8 cellular contexts compared by ENCODE assay signal in the genomic region with DNA sequence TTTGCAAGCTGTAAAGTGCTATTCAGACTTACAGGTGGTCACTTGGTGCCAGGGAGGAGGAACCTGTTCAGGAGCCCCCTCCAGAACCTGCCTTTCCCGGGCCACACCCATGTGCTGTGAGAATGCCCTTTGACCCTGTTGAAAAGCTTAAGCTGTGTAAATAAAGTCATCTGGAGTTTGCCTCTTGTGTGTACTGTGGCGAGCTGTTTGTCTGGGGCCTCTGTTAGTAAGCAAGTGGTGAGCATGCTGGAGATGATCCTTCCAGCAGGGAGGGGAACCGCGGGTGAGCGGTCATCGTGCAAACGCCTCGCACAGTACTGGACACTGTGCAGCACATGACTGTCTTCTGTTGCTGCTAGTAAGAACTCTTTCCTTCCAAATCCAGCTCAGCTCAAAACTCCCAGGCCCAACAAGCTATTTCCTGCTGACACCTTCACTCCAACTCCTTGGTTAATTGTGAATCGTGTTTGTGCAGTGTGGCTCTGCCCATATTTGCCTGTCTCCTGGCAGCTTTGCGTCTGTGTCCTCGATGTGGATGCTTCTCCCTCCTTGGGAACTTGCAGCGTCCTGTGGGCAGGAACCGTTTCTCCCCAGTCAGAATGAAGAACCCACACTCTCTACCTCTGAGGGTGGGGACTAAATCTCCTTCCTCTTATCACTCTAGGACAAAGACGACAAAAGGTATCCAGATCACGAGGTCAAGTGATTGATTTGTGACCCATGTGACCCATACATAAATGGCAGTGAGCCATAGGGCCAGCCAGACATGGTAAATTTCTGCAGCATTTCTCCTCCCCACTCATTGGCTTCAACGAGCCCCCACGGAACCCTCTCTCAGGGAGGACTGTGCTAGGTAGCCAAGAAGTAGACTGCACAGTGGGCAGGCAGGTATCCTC. TPM values are rescaled to one million over a fixed set of nuclear protein-coding genes. Genes with fewer than 3 reads are reported as not detected.
DNase-seq lines count a peak whose midpoint lies in the region; ATAC-seq and TF ChIP-seq lines count a peak whose summit lies in the region.

No MANE protein-coding gene starts in this region.

- in situ Hi-C loops in transverse colon (cut with MboI; ENCODE audit: low pct_ligation_motif_present in 1 of 4, low pct_unique_long_range_greater_than_20kb in 1 of 4, low sequenced_read_pairs in 3 of 4): no loop called here

- no peaks in the 10 kb centered on the region for H3F3A ChIP-seq in PC-9 (ENCODE audit: insufficient read depth, low read depth)

- H3K4me3 ChIP-seq in transverse colon (no peak overlapping the region), PC-9 (no peak overlapping the region)

- H3K4me1 ChIP-seq in transverse colon (peaks cover 46 to 60% (median 59%) of the 10 kb centered on the region in 4 donors), PC-9 (replicated peaks; ENCODE audit: insufficient read depth) (no peaks in the 10 kb centered on the region)

- H3K36me3 ChIP-seq in transverse colon: no peaks in the 10 kb centered on the region
- H3K36me3 ChIP-seq in PC-9 (ENCODE audit: low read depth): no peaks in the 10 kb centered on the region

- intact Hi-C loops in activated naive CD4-positive, alpha-beta T cell treated with anti-CD3 and anti-CD28 coated beads for 36 hours (cut with micrococcal nuclease): no loop called here
- intact Hi-C loops in transverse colon (cut with DNase I; ENCODE audit: low total_unique reads): no loop called here
- intact Hi-C loops in PC-9 (cut with micrococcal nuclease; ENCODE audit: unreplicated experiment): no loop called here

- no peak for TF ChIP-seq EP300 in transverse colon (IDR thresholded peaks at IDR 0.05; ENCODE audit: low read depth)

- H3K27me3 ChIP-seq in transverse colon (no peaks in the 10 kb centered on the region), PC-9 (ENCODE audit: insufficient read depth, low read depth) (peaks cover 16% of the 10 kb centered on the region; the same call in 1 of the 2 replicates)

- no peak overlapping the region for H3K4me2 ChIP-seq in PC-9

- peak; percentile 36 for TF ChIP-seq POLR2A in transverse colon (IDR thresholded peaks at IDR 0.05)

- DNase-seq in activated naive CD4-positive, alpha-beta T cell treated with anti-CD3 and anti-CD28 coated beads for 36 hours: no peak
- DNase-seq in activated naive CD4-positive, alpha-beta T cell treated with Interleukin-2 at 50 U/mL for 16 hours: no peak
- DNase-seq in activated naive CD8-positive, alpha-beta T cell treated with anti-CD3 and anti-CD28 coated beads, Interleukin-2, amount 10 ng/mL, durations not matched to agents 7 days and 5 days: no peak
- DNase-seq in mesothelial cell of epicardium (ENCODE audit: low spot score in 2 of 2, unreplicated experiment in 2 of 2) (no peak), transverse colon (peak; percentile 85), epidermal melanocyte (ENCODE audit: insufficient read length, low spot score) (no peak), PC-9 (no peak)
- DNase-seq in stimulated activated CD4-positive, alpha-beta T cell treated with anti-CD3 and anti-CD28 coated beads, Interleukin-2, amount 100 ng/mL, for 24 hours: no peak

- H2AFZ ChIP-seq in PC-9: no peak overlapping the region

- H3K27me3 Mint-ChIP-seq in activated naive CD4-positive, alpha-beta T cell treated with anti-CD3 and anti-CD28 coated beads for 36 hours (ENCODE audit: low read depth): no peaks in the 10 kb centered on the region
- H3K27me3 Mint-ChIP-seq in activated naive CD8-positive, alpha-beta T cell treated with anti-CD3 and anti-CD28 coated beads, Interleukin-2, amount 10 ng/mL, durations not matched to agents 7 days and 5 days: no peaks in the 10 kb centered on the region
- no peaks in the 10 kb centered on the region for H3K27me3 Mint-ChIP-seq in mesothelial cell of epicardium (ENCODE audit: low read depth)

- CTCF ChIA-PET in activated naive CD4-positive, alpha-beta T cell treated with anti-CD3 and anti-CD28 coated beads for 36 hours (lab: Charles Lee): interaction anchor here (0.5 to 8.2 kb wide), 9 partner anchors 14 to 1439 kb away, joined by 3 to 98 read pairs (median 5); a partner anchor contains a TSS
- CTCF ChIA-PET in PC-9 (lab: Charles Lee): interaction anchor here (1.1 kb wide), 1 partner anchor 10 kb away, joined by 4 read pairs; no protein-coding TSS in a partner anchor

- WGBS in transverse colon (ENCODE audit: low coverage in 1 of 2), 2 donors: 53 to 92% methylated on average over 2 to 17 of the region's 17 CpGs

- peak overlapping the region; percentile 99 for H3K27ac Mint-ChIP-seq in activated naive CD4-positive, alpha-beta T cell treated with anti-CD3 and anti-CD28 coated beads for 36 hours
- peak overlapping the region; percentile 98 for H3K27ac Mint-ChIP-seq in activated naive CD8-positive, alpha-beta T cell treated with anti-CD3 and anti-CD28 coated beads, Interleukin-2, amount 10 ng/mL, durations not matched to agents 7 days and 5 days
- H3K27ac Mint-ChIP-seq in mesothelial cell of epicardium: peak overlapping the region; percentile 99

- H3K27ac ChIP-seq in transverse colon (peak overlapping the region; percentile 91 to 97 (median 96)), PC-9 (no peak overlapping the region)

- no peaks in the 10 kb centered on the region for H3K36me3 Mint-ChIP-seq in activated naive CD4-positive, alpha-beta T cell treated with anti-CD3 and anti-CD28 coated beads for 36 hours (ENCODE audit: low read depth)
- peaks cover 2% of the 10 kb centered on the region for H3K36me3 Mint-ChIP-seq in activated naive CD8-positive, alpha-beta T cell treated with anti-CD3 and anti-CD28 coated beads, Interleukin-2, amount 10 ng/mL, durations not matched to agents 7 days and 5 days
- H3K36me3 Mint-ChIP-seq in mesothelial cell of epicardium: no peaks in the 10 kb centered on the region

- H4K20me1 ChIP-seq in PC-9 (ENCODE audit: insufficient read depth): no peaks in the 10 kb centered on the region

- no peaks in the 10 kb centered on the region for H3K9me3 ChIP-seq in transverse colon
- no peaks in the 10 kb centered on the region for H3K9me3 ChIP-seq in PC-9 (ENCODE audit: insufficient read depth, low read depth)

- no peaks in the 10 kb centered on the region for H3K9me3 Mint-ChIP-seq in activated naive CD4-positive, alpha-beta T cell treated with anti-CD3 and anti-CD28 coated beads for 36 hours
- H3K9me3 Mint-ChIP-seq in activated naive CD8-positive, alpha-beta T cell treated with anti-CD3 and anti-CD28 coated beads, Interleukin-2, amount 10 ng/mL, durations not matched to agents 7 days and 5 days: no peaks in the 10 kb centered on the region
- H3K9me3 Mint-ChIP-seq in mesothelial cell of epicardium: no peaks in the 10 kb centered on the region

- peaks cover 76% of the 10 kb centered on the region for H3K4me1 Mint-ChIP-seq in activated naive CD4-positive, alpha-beta T cell treated with anti-CD3 and anti-CD28 coated beads for 36 hours (ENCODE audit: low read depth)
- peaks cover 65% of the 10 kb centered on the region for H3K4me1 Mint-ChIP-seq in activated naive CD8-positive, alpha-beta T cell treated with anti-CD3 and anti-CD28 coated beads, Interleukin-2, amount 10 ng/mL, durations not matched to agents 7 days and 5 days
- H3K4me1 Mint-ChIP-seq in mesothelial cell of epicardium: peaks cover 58% of the 10 kb centered on the region

- ATAC-seq in activated naive CD8-positive, alpha-beta T cell treated with anti-CD3 and anti-CD28 coated beads, Interleukin-2, amount 10 ng/mL, durations not matched to agents 7 days and 5 days (ENCODE audit: low read depth): no peak

- no TSS peak for BruUV-seq in PC-9 (replicated peaks; lab: Mats Ljungman, UMichigan)

- H3K9me2 ChIP-seq in PC-9 (ENCODE audit: insufficient read depth): no peaks in the 10 kb centered on the region

- peak overlapping the region; percentile 83 for H3K4me3 Mint-ChIP-seq in activated naive CD4-positive, alpha-beta T cell treated with anti-CD3 and anti-CD28 coated beads for 36 hours
- H3K4me3 Mint-ChIP-seq in activated naive CD8-positive, alpha-beta T cell treated with anti-CD3 and anti-CD28 coated beads, Interleukin-2, amount 10 ng/mL, durations not matched to agents 7 days and 5 days: peak overlapping the region; percentile 82
- no peak overlapping the region for H3K4me3 Mint-ChIP-seq in mesothelial cell of epicardium

- POLR2A ChIA-PET in activated naive CD8-positive, alpha-beta T cell treated with anti-CD3 and anti-CD28 coated beads, Interleukin-2, amount 10 ng/mL, durations not matched to agents 7 days and 5 days (lab: Charles Lee): interaction anchor here (1.2 to 9.2 kb wide), 6 partner anchors 14 to 474 kb away, joined by 3 to 247 read pairs (median 96); a partner anchor contains a TSS
- POLR2A ChIA-PET in PC-9 (lab: Charles Lee; ENCODE audit: unreplicated experiment): no interaction called here

- no peaks in the 10 kb centered on the region for H3K79me2 ChIP-seq in PC-9 (ENCODE audit: low read depth)

- no peak for TF ChIP-seq CTCF in mesothelial cell of epicardium (IDR thresholded peaks at IDR 0.05; ENCODE audit: unreplicated experiment)
- TF ChIP-seq CTCF in transverse colon (IDR thresholded peaks at IDR 0.05): no peak
- TF ChIP-seq CTCF in PC-9 (conservative IDR thresholded peaks at IDR 0.05): no peak

RNA-seq across cellular contexts. Expression of a gene that starts 13.9 kb away (rescaled TPM):
- 100 to 1,000 TPM; 106 to 109 TPM for total RNA-seq in activated naive CD4-positive, alpha-beta T cell treated with anti-CD3 and anti-CD28 coated beads for 36 hours
- 10 to 100 TPM; 90.3 to 99.8 TPM for total RNA-seq in activated naive CD8-positive, alpha-beta T cell treated with anti-CD3 and anti-CD28 coated beads, Interleukin-2, amount 10 ng/mL, durations not matched to agents 7 days and 5 days
- 186 to 192 TPM (median 191 TPM) in 3 replicates for total RNA-seq in mesothelial cell of epicardium
- 100 to 1,000 TPM in 3 of 4 donors, 10 to 100 TPM in 1; 98.9 to 144 (median 142) TPM for total RNA-seq in transverse colon
- total RNA-seq in PC-9 (2021): 11.1 and 13.8 TPM in 2 replicates

RNA-seq across cellular contexts. Expression of a gene that starts 59.5 kb away (rescaled TPM):
- 1 to 10 TPM; 5.3 to 5.8 TPM for total RNA-seq in activated naive CD4-positive, alpha-beta T cell treated with anti-CD3 and anti-CD28 coated beads for 36 hours
- not detected for total RNA-seq in activated naive CD8-positive, alpha-beta T cell treated with anti-CD3 and anti-CD28 coated beads, Interleukin-2, amount 10 ng/mL, durations not matched to agents 7 days and 5 days
- total RNA-seq in mesothelial cell of epicardium (77.3 to 86.0 TPM (median 82.1 TPM) in 3 replicates), transverse colon (10 to 100 TPM; 13.5 to 44.0 (median 17.8) TPM), PC-9 (2021) (not detected in 2 replicates)
